Comparison of ENCODE assay signal across 8 cellular contexts in genomic region chr17:16486373-16487250, GRCh38. TPM values are rescaled to one million over a fixed set of nuclear protein-coding genes. Genes with fewer than 3 reads are reported as not detected.
DNase-seq lines count a peak whose midpoint lies in the region; ATAC-seq and TF ChIP-seq lines count a peak whose summit lies in the region.

No MANE protein-coding gene starts in this region.

- no peak overlapping the region for H3K4me3 ChIP-seq in epithelial cell of esophagus (ENCODE audit: low read length)
- H3K4me3 ChIP-seq in aorta (ENCODE audit: low read length in 2 of 2) = no peak overlapping the region

- intact Hi-C loops in aorta (cut with DNase I) = no loop called here

- 37% methylated on average over 24 of the region's 24 CpGs for WGBS in aorta, 2 donors

- H3K27me3 ChIP-seq in aorta (ENCODE audit: control insufficient read depth in 1 of 2, insufficient read depth in 2 of 2, low read length in 1 of 2) = no peaks in the 10 kb centered on the region

- H3K9me3 ChIP-seq in aorta (ENCODE audit: control insufficient read depth, low read length) = no peaks in the 10 kb centered on the region

- DNase-seq in ELR (ENCODE audit: low read depth) (peak; percentile 63), NCI-H510A treated with DMSO at 0.1 percent for 48 hours (lab: John Stamatoyannopoulos, UW) (peak; percentile 97), epithelial cell of esophagus (ENCODE audit: low read depth) (peak; percentile 74), midbrain (lab: John Stamatoyannopoulos, UW) (peak; percentile 41), aorta (peak; percentile 86 to 91), NCI-H82 (lab: John Stamatoyannopoulos, UW) (no peak)
- no peak for DNase-seq in activated CD8-positive, alpha-beta memory T cell treated with anti-CD3 and anti-CD28 coated beads for 24 hours

- no peaks in the 10 kb centered on the region for H3K36me3 ChIP-seq in aorta (ENCODE audit: control insufficient read depth in 1 of 2, insufficient read depth in 2 of 2, low read length in 1 of 2)

- ATAC-seq in aorta (ENCODE audit: low FRiP score) = peak; percentile 45
- no peak for ATAC-seq in HG03521 (IDR thresholded peaks at IDR 0.05; ENCODE audit: unreplicated experiment)

- peak overlapping the region in 1 of 2 donors; percentile 62 for H3K27ac ChIP-seq in aorta (ENCODE audit: low read depth in 1 of 2, low read length in 2 of 2)

- TF ChIP-seq CTCF in epithelial cell of esophagus (IDR thresholded peaks at IDR 0.05; ENCODE audit: insufficient read depth, low read depth, low read length, missing control alignments) = no peak

- H3K4me1 ChIP-seq in aorta (ENCODE audit: control insufficient read depth in 1 of 2, insufficient read depth in 2 of 2, low read length in 2 of 2) = peaks cover 0 to 2% of the 10 kb centered on the region in 2 donors

RNA-seq across cellular contexts. Expression of gene LRRC75A, which starts 5.4 kb away (rescaled TPM):
- 1 to 10 TPM; 2.4 to 4.8 TPM for total RNA-seq in aorta
- polyA plus RNA-seq in aorta = 10 to 100 TPM in 1 of 2 donors, 1 to 10 TPM in 1; 3.9 to 14.1 TPM

Comparison
In these comparisons a context has a peak if more than half of its experiments do, and no peak if none do; other contexts are left out.
1. DNase-seq: peak in ELR (single experiment), NCI-H510A treated with DMSO at 0.1 percent for 48 hours (single experiment), epithelial cell of esophagus (single experiment), midbrain (single experiment) and aorta (2 of 2); none in activated CD8-positive, alpha-beta memory T cell treated with anti-CD3 and anti-CD28 coated beads for 24 hours (single experiment) and NCI-H82 (single experiment).